Comparison of ENCODE assay signal across 2 cellular contexts in the genomic region with DNA sequence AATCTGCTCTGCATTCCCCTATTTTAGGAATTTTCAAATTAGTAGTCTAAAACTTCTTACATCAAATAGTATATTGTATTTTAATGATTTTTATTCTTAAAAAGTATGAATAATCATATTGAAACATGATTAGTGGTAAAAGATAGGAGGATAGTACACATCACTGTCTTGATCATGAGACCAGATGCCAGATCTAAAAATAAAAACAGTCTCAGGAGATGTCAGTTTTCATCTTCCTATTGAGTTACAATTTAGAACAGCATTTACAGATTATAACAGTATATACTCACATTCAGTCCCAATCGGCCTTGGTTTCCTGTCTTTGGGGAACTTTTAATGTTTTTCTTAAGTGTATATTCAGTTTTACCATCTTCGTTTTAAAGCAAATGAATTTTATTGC.
TF ChIP-seq lines count a peak whose summit lies in the region.

No MANE protein-coding gene starts in this region.

TF ChIP-seq in SK-N-SH treated with all-trans-retinoic acid at 6 μM for 48 hours, 23 proteins besides CTCF, POLR2A, EP300 and RAD21 (continued from another document):
- no peak for TF ChIP-seq ZFP3 (CRISPR knock-in tag; IDR thresholded peaks at IDR 0.05)
- TF ChIP-seq RARB (CRISPR knock-in tag; IDR thresholded peaks at IDR 0.05), result no peak
- TF ChIP-seq TOX (CRISPR knock-in tag; IDR thresholded peaks at IDR 0.05; ENCODE audit: borderline replicate concordance), result no peak
- TF ChIP-seq, protein P1, sequence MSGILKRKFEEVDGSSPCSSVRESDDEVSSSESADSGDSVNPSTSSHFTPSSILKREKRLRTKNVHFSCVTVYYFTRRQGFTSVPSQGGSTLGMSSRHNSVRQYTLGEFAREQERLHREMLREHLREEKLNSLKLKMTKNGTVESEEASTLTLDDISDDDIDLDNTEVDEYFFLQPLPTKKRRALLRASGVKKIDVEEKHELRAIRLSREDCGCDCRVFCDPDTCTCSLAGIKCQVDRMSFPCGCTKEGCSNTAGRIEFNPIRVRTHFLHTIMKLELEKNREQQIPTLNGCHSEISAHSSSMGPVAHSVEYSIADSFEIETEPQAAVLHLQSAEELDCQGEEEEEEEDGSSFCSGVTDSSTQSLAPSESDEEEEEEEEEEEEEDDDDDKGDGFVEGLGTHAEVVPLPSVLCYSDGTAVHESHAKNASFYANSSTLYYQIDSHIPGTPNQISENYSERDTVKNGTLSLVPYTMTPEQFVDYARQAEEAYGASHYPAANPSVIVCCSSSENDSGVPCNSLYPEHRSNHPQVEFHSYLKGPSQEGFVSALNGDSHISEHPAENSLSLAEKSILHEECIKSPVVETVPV (CRISPR knock-in tag; IDR thresholded peaks at IDR 0.05), result no peak
- TF ChIP-seq ZFP30 (CRISPR knock-in tag; IDR thresholded peaks at IDR 0.05), result no peak
- TF ChIP-seq, protein P2, sequence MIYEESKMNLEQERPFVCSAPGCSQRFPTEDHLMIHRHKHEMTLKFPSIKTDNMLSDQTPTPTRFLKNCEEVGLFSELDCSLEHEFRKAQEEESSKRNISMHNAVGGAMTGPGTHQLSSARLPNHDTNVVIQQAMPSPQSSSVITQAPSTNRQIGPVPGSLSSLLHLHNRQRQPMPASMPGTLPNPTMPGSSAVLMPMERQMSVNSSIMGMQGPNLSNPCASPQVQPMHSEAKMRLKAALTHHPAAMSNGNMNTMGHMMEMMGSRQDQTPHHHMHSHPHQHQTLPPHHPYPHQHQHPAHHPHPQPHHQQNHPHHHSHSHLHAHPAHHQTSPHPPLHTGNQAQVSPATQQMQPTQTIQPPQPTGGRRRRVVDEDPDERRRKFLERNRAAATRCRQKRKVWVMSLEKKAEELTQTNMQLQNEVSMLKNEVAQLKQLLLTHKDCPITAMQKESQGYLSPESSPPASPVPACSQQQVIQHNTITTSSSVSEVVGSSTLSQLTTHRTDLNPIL (CRISPR knock-in tag; IDR thresholded peaks at IDR 0.05; ENCODE audit: low read depth), result no peak
- no peak for TF ChIP-seq BACH2 (CRISPR knock-in tag; IDR thresholded peaks at IDR 0.05; ENCODE audit: borderline replicate concordance)
- no peak for TF ChIP-seq TCF4 (CRISPR knock-in tag; IDR thresholded peaks at IDR 0.05; ENCODE audit: borderline replicate concordance)
- TF ChIP-seq SNAI2 (CRISPR knock-in tag; IDR thresholded peaks at IDR 0.05), result no peak
- TF ChIP-seq, protein P3, sequence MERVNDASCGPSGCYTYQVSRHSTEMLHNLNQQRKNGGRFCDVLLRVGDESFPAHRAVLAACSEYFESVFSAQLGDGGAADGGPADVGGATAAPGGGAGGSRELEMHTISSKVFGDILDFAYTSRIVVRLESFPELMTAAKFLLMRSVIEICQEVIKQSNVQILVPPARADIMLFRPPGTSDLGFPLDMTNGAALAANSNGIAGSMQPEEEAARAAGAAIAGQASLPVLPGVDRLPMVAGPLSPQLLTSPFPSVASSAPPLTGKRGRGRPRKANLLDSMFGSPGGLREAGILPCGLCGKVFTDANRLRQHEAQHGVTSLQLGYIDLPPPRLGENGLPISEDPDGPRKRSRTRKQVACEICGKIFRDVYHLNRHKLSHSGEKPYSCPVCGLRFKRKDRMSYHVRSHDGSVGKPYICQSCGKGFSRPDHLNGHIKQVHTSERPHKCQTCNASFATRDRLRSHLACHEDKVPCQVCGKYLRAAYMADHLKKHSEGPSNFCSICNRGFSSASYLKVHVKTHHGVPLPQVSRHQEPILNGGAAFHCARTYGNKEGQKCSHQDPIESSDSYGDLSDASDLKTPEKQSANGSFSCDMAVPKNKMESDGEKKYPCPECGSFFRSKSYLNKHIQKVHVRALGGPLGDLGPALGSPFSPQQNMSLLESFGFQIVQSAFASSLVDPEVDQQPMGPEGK (CRISPR knock-in tag; IDR thresholded peaks at IDR 0.05; ENCODE audit: borderline replicate concordance), result no peak
- no peak for TF ChIP-seq PPARA (CRISPR knock-in tag; IDR thresholded peaks at IDR 0.05; ENCODE audit: borderline replicate concordance)
- no peak for TF ChIP-seq ARNTL (CRISPR knock-in tag; IDR thresholded peaks at IDR 0.05; ENCODE audit: borderline replicate concordance, low read depth)
- no peak for TF ChIP-seq ZNF70 (CRISPR knock-in tag; IDR thresholded peaks at IDR 0.05)

TF ChIP-seq in SK-N-SH, 30 proteins besides CTCF, POLR2A, EP300 and RAD21 (continued from another document):
- TF ChIP-seq, protein P4, sequence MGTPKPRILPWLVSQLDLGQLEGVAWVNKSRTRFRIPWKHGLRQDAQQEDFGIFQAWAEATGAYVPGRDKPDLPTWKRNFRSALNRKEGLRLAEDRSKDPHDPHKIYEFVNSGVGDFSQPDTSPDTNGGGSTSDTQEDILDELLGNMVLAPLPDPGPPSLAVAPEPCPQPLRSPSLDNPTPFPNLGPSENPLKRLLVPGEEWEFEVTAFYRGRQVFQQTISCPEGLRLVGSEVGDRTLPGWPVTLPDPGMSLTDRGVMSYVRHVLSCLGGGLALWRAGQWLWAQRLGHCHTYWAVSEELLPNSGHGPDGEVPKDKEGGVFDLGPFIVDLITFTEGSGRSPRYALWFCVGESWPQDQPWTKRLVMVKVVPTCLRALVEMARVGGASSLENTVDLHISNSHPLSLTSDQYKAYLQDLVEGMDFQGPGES (IDR thresholded peaks at IDR 0.05; ENCODE audit: low read depth, low read length), result no peak
